Comparison of ENCODE assay signal across 8 cellular contexts in the genomic region with DNA sequence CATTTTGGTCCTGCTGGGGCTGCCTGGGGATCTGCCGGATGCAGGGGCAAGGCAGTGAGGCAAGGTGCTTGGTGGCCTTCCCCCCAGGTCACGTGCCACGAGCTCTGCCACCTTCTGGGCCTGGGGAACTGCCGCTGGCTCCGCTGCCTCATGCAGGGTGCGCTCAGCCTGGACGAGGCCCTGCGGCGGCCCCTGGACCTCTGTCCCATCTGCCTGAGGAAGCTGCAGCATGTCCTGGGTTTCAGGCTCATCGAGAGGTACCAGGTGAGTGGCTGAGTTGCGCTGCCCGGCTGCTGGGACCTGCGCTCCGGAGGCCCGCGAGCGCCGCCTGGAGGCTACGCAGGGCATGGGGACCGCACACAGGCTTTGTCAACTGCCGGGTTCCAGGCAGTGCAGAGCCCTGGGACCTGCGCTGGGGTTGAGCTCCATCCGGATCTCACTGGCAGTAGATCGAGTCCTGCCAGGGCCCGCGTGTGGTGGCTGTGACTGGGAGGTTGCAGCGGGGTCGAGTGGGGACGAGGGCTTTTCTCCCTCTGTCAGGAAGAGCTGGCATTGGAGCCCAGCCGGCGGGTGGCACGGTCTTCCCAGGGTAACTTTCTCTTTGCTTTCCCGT. TPM values are rescaled to one million over a fixed set of nuclear protein-coding genes. Genes with fewer than 3 reads are reported as not detected.
DNase-seq lines count a peak whose midpoint lies in the region; ATAC-seq, FAIRE-seq and TF ChIP-seq lines count a peak whose summit lies in the region.

No MANE protein-coding gene starts in this region.

- H3K4me1 ChIP-seq in DND-41 (ENCODE audit: insufficient read depth, low read length): peaks cover 45% of the 10 kb centered on the region
- H3K4me1 ChIP-seq in ascending aorta: no peaks in the 10 kb centered on the region
- no peaks in the 10 kb centered on the region for H3K4me1 ChIP-seq in iPS-15b (ENCODE audit: control insufficient read depth, insufficient read depth, low read length)

- peak; percentile 64 for FAIRE-seq in HTR-8/SVneo (lab: Jason Lieb, UNC)

- no peak overlapping the region for H2AFZ ChIP-seq in DND-41 (ENCODE audit: low read depth, low read length)

- peaks cover 26% of the 10 kb centered on the region for H3K4me1 Mint-ChIP-seq in T-helper 1 cell treated with Interleukin-12 subunit alpha and Interleukin-12 subunit beta and Interleukin-4 antibody, amounts not matched to agents 30 μg/mL and 1 μg/mL, for 36 hours (ENCODE audit: low read depth)

- peak overlapping the region; percentile 40 for H3K4me2 ChIP-seq in DND-41 (ENCODE audit: insufficient read depth, low read length)

- DNase-seq in DND-41 (peak; percentile 78), HTR-8/SVneo (ENCODE audit: insufficient read length, low spot score) (peak; percentile 54), ascending aorta (ENCODE audit: low spot score in 2 of 2) (no peak), NCI-H2227 treated with DMSO at 0.1 percent for 48 hours (lab: John Stamatoyannopoulos, UW) (no peak)
- peak; percentile 59 to 63 for DNase-seq in stimulated activated CD4-positive, alpha-beta T cell treated with anti-CD3 and anti-CD28 coated beads, Interleukin-12 subunit alpha, Interleukin-12 subunit beta, amount 100 ng/mL, for 24 hours (ENCODE audit: low read depth in 2 of 2)

- peak; percentile 99 for TF ChIP-seq CTCF in DND-41 (IDR thresholded peaks at IDR 0.05; ENCODE audit: borderline replicate concordance, extremely low read depth, low read length, poor library complexity, severe bottlenecking)
- peak; percentile 70 to 83 (median 82) for TF ChIP-seq CTCF in ascending aorta (IDR thresholded peaks at IDR 0.05)

- H3K9me3 Mint-ChIP-seq in T-helper 1 cell treated with Interleukin-12 subunit alpha and Interleukin-12 subunit beta and Interleukin-4 antibody, amounts not matched to agents 30 μg/mL and 1 μg/mL, for 36 hours: no peaks in the 10 kb centered on the region

- H3K79me2 ChIP-seq in DND-41 (ENCODE audit: insufficient read depth, low read length): no peaks in the 10 kb centered on the region

- intact Hi-C loops in ascending aorta (cut with DNase I): no loop called here

- H3K9ac ChIP-seq in DND-41 (ENCODE audit: low read depth, low read length) (peak overlapping the region; percentile 21; the same call in 1 of the 2 replicates), iPS-15b (ENCODE audit: low read depth, low read length) (peak overlapping the region; percentile 24)

- ATAC-seq in DND-41 (ENCODE audit: insufficient read depth, low read depth) (peak; percentile 70), GM21381 (IDR thresholded peaks at IDR 0.05; ENCODE audit: unreplicated experiment) (peak; percentile 76)

- H3K27ac Mint-ChIP-seq in T-helper 1 cell treated with Interleukin-12 subunit alpha and Interleukin-12 subunit beta and Interleukin-4 antibody, amounts not matched to agents 30 μg/mL and 1 μg/mL, for 36 hours: peak overlapping the region; percentile 59

- H3K27me3 ChIP-seq in DND-41 (ENCODE audit: insufficient read depth, low read length, poor library complexity) (no peaks in the 10 kb centered on the region), ascending aorta (no peaks in the 10 kb centered on the region), iPS-15b (ENCODE audit: control insufficient read depth, insufficient read depth, low read length) (no peaks in the 10 kb centered on the region)

- peak overlapping the region; percentile 85 for H3K27ac ChIP-seq in DND-41 (ENCODE audit: low read length)
- H3K27ac ChIP-seq in ascending aorta: no peak overlapping the region

- no peaks in the 10 kb centered on the region for H3K9me3 ChIP-seq in DND-41 (ENCODE audit: insufficient read depth, low read length, severe bottlenecking)
- H3K9me3 ChIP-seq in ascending aorta: peaks cover 0 to 4% of the 10 kb centered on the region in 2 donors
- no peaks in the 10 kb centered on the region for H3K9me3 ChIP-seq in iPS-15b (ENCODE audit: control insufficient read depth, insufficient read depth, low read length)

- H3K4me3 ChIP-seq in DND-41 (ENCODE audit: low read depth in 1 of 2, low read length in 2 of 2): no peak overlapping the region
- H3K4me3 ChIP-seq in ascending aorta: peak overlapping the region; percentile 1 to 6
- no peak overlapping the region for H3K4me3 ChIP-seq in iPS-15b (ENCODE audit: low read depth, low read length)

- H4K20me1 ChIP-seq in DND-41 (ENCODE audit: insufficient read depth, low read length): peaks cover 5% of the 10 kb centered on the region; the same call in 1 of the 2 replicates

- H3K36me3 ChIP-seq in DND-41 (ENCODE audit: insufficient read depth, low read length) (no peaks in the 10 kb centered on the region), ascending aorta (peaks cover 0 to 4% of the 10 kb centered on the region in 2 donors), iPS-15b (ENCODE audit: control insufficient read depth, insufficient read depth, low read length) (peaks cover 8% of the 10 kb centered on the region)

- H3K36me3 Mint-ChIP-seq in T-helper 1 cell treated with Interleukin-12 subunit alpha and Interleukin-12 subunit beta and Interleukin-4 antibody, amounts not matched to agents 30 μg/mL and 1 μg/mL, for 36 hours (ENCODE audit: low read depth): peaks cover 4% of the 10 kb centered on the region

- H3K4me3 Mint-ChIP-seq in T-helper 1 cell treated with Interleukin-12 subunit alpha and Interleukin-12 subunit beta and Interleukin-4 antibody, amounts not matched to agents 30 μg/mL and 1 μg/mL, for 36 hours: peak overlapping the region; percentile 46

- H3K27me3 Mint-ChIP-seq in T-helper 1 cell treated with Interleukin-12 subunit alpha and Interleukin-12 subunit beta and Interleukin-4 antibody, amounts not matched to agents 30 μg/mL and 1 μg/mL, for 36 hours (ENCODE audit: low read depth): peaks cover 11% of the 10 kb centered on the region

RNA-seq across cellular contexts. Expression of a gene that starts 21.7 kb away (rescaled TPM):
- not detected for total RNA-seq in ascending aorta

Comparison
In these comparisons a context has a peak if more than half of its experiments do, and no peak if none do; other contexts are left out.
1. DNase-seq: peak in DND-41 (single experiment), HTR-8/SVneo (single experiment) and stimulated activated CD4-positive, alpha-beta T cell treated with anti-CD3 and anti-CD28 coated beads, Interleukin-12 subunit alpha, Interleukin-12 subunit beta, amount 100 ng/mL, for 24 hours (2 of 2); none in ascending aorta (0 of 2) and NCI-H2227 treated with DMSO at 0.1 percent for 48 hours (single experiment).
2. H3K4me3 ChIP-seq: peak in ascending aorta (2 of 2); none in DND-41 (0 of 2) and iPS-15b (single experiment).